In the genomic region with DNA sequence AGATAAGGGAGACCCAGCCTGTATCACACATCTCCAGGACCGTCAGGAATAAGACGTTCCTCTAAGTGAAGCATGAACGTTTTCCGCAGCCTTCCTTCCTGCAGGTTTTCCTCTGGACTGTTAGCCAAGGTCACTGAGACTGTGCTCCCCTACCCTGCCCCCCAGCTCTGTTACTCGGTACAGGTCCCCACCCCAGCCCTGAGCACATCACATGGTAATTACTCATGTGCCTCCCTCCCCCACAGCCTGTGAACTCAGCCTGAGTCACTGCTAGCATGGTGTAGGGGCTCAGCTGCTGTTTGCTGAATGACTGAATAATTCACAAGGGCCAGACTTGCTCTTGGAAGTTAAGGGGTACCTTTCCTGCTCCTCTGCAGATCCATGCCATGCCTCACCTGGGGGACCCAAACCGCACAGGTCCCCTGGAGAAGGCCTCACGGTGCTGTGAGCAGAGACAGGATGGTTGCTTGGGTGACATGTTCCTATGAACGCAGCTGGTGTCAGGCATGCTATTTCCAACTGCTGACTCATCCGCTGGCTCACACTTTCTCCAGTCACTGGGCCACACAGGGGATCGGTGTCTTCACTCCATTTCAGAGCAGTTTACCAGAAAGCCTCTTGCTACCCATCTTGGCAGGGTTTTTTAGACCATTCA, we compare ENCODE assay signal across 1 cellular context.
TF ChIP-seq lines count a peak whose summit lies in the region.

No MANE protein-coding gene starts in this region.

TF ChIP-seq in K562, 482 proteins besides CTCF, POLR2A, EP300 and RAD21 (continued from another document and continues in another):
- peak; percentile 92 for TF ChIP-seq JUND (IDR thresholded peaks at IDR 0.05; ENCODE audit: borderline replicate concordance, low read depth, low read length)
- TF ChIP-seq JUND (tag; IDR thresholded peaks at IDR 0.05; ENCODE audit: borderline replicate concordance, low read depth, low read length): peak; percentile 96; the same call in 2 of the 3 replicates
- TF ChIP-seq MCM5 (IDR thresholded peaks at IDR 0.05; ENCODE audit: low read depth): no peak
- TF ChIP-seq NEUROD1 (IDR thresholded peaks at IDR 0.05; ENCODE audit: borderline replicate concordance, low read depth, low read length, partially characterized antibody): peak; percentile 82
- TF ChIP-seq ZSCAN32 (CRISPR knock-in tag; IDR thresholded peaks at IDR 0.05): no peak
- no peak for TF ChIP-seq CHD4 (IDR thresholded peaks at IDR 0.05; ENCODE audit: insufficient read depth, insufficient replicate concordance, low read depth, low read length, poor library complexity, severe bottlenecking)
- TF ChIP-seq, protein P1, sequence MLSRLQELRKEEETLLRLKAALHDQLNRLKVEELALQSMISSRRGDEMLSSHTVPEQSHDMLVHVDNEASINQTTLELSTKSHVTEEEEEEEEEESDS (CRISPR knock-in tag; IDR thresholded peaks at IDR 0.05): no peak
- TF ChIP-seq, protein P2, sequence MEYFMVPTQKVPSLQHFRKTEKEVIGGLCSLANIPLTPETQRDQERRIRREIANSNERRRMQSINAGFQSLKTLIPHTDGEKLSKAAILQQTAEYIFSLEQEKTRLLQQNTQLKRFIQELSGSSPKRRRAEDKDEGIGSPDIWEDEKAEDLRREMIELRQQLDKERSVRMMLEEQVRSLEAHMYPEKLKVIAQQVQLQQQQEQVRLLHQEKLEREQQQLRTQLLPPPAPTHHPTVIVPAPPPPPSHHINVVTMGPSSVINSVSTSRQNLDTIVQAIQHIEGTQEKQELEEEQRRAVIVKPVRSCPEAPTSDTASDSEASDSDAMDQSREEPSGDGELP (CRISPR knock-in tag; IDR thresholded peaks at IDR 0.05; ENCODE audit: borderline replicate concordance): peak; percentile 97
- TF ChIP-seq, protein P3, sequence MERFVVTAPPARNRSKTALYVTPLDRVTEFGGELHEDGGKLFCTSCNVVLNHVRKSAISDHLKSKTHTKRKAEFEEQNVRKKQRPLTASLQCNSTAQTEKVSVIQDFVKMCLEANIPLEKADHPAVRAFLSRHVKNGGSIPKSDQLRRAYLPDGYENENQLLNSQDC (CRISPR knock-in tag; IDR thresholded peaks at IDR 0.05): no peak
- TF ChIP-seq TOE1 (IDR thresholded peaks at IDR 0.05; ENCODE audit: borderline replicate concordance): peak; percentile 91
- no peak for TF ChIP-seq TOE1 (CRISPR knock-in tag; IDR thresholded peaks at IDR 0.05; ENCODE audit: borderline replicate concordance, low read depth)
- TF ChIP-seq ZC3H8 (IDR thresholded peaks at IDR 0.05): no peak
- TF ChIP-seq PTTG1 (tag; IDR thresholded peaks at IDR 0.05; ENCODE audit: low read depth): no peak
- peak; percentile 78 for TF ChIP-seq NCOA1 (IDR thresholded peaks at IDR 0.05; ENCODE audit: low read depth)
- TF ChIP-seq ZNF79 (CRISPR knock-in tag; IDR thresholded peaks at IDR 0.05; ENCODE audit: low read depth): no peak
- TF ChIP-seq, protein P4, sequence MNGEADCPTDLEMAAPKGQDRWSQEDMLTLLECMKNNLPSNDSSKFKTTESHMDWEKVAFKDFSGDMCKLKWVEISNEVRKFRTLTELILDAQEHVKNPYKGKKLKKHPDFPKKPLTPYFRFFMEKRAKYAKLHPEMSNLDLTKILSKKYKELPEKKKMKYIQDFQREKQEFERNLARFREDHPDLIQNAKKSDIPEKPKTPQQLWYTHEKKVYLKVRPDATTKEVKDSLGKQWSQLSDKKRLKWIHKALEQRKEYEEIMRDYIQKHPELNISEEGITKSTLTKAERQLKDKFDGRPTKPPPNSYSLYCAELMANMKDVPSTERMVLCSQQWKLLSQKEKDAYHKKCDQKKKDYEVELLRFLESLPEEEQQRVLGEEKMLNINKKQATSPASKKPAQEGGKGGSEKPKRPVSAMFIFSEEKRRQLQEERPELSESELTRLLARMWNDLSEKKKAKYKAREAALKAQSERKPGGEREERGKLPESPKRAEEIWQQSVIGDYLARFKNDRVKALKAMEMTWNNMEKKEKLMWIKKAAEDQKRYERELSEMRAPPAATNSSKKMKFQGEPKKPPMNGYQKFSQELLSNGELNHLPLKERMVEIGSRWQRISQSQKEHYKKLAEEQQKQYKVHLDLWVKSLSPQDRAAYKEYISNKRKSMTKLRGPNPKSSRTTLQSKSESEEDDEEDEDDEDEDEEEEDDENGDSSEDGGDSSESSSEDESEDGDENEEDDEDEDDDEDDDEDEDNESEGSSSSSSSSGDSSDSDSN (IDR thresholded peaks at IDR 0.05; ENCODE audit: borderline replicate concordance in 1 of 2, low read depth in 2 of 2, low read length in 2 of 2): 0 out of 4 replicates have a peak, but pooled peaks of 1 of the 2 experiments have one; percentile 41
- peak; percentile 95 for TF ChIP-seq MAFG (tag; conservative IDR thresholded peaks at IDR 0.05)
- TF ChIP-seq, protein P5, sequence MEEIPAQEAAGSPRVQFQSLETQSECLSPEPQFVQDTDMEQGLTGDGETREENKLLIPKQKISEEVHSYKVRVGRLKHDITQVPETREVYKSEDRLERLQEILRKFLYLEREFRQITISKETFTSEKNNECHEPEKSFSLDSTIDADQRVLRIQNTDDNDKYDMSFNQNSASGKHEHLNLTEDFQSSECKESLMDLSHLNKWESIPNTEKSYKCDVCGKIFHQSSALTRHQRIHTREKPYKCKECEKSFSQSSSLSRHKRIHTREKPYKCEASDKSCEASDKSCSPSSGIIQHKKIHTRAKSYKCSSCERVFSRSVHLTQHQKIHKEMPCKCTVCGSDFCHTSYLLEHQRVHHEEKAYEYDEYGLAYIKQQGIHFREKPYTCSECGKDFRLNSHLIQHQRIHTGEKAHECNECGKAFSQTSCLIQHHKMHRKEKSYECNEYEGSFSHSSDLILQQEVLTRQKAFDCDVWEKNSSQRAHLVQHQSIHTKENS (CRISPR knock-in tag; IDR thresholded peaks at IDR 0.05): no peak
- no peak for TF ChIP-seq FOXM1 (IDR thresholded peaks at IDR 0.05; ENCODE audit: low read depth)
- TF ChIP-seq FOXM1 (CRISPR knock-in tag; IDR thresholded peaks at IDR 0.05; ENCODE audit: low read depth): no peak
- TF ChIP-seq, protein P6, sequence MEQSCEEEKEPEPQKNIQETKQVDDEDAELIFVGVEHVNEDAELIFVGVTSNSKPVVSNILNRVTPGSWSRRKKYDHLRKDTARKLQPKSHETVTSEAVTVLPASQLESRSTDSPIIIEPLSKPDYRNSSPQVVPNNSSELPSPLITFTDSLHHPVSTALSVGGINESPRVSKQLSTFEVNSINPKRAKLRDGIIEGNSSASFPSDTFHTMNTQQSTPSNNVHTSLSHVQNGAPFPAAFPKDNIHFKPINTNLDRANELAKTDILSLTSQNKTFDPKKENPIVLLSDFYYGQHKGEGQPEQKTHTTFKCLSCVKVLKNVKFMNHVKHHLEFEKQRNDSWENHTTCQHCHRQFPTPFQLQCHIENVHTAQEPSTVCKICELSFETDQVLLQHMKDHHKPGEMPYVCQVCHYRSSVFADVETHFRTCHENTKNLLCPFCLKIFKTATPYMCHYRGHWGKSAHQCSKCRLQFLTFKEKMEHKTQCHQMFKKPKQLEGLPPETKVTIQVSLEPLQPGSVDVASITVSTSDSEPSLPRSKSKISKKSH (CRISPR knock-in tag; IDR thresholded peaks at IDR 0.05): no peak
- TF ChIP-seq ZC3H11A (IDR thresholded peaks at IDR 0.05; ENCODE audit: low read depth, low read length): no peak
- TF ChIP-seq ZNF583 (CRISPR knock-in tag; IDR thresholded peaks at IDR 0.05): 0 out of 2 replicates have a peak, but pooled peaks have one; percentile 19
- peak; percentile 43; the same call in 1 of the 2 replicates for TF ChIP-seq CEBPG (CRISPR knock-in tag; IDR thresholded peaks at IDR 0.05)
- no peak for TF ChIP-seq CEBPG (tag; conservative IDR thresholded peaks at IDR 0.05 in 1 of 2, IDR thresholded peaks at IDR 0.05 in 1 of 2)
- TF ChIP-seq, protein P7, sequence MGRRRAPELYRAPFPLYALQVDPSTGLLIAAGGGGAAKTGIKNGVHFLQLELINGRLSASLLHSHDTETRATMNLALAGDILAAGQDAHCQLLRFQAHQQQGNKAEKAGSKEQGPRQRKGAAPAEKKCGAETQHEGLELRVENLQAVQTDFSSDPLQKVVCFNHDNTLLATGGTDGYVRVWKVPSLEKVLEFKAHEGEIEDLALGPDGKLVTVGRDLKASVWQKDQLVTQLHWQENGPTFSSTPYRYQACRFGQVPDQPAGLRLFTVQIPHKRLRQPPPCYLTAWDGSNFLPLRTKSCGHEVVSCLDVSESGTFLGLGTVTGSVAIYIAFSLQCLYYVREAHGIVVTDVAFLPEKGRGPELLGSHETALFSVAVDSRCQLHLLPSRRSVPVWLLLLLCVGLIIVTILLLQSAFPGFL (CRISPR knock-in tag; IDR thresholded peaks at IDR 0.05): no peak
- TF ChIP-seq BRCA1 (IDR thresholded peaks at IDR 0.05): no peak
- TF ChIP-seq BRCA1 (CRISPR knock-in tag; IDR thresholded peaks at IDR 0.05): no peak
- peak; percentile 73; the same call in 1 of the 2 replicates for TF ChIP-seq CBFB (CRISPR knock-in tag; IDR thresholded peaks at IDR 0.05)
- TF ChIP-seq ZNF785 (CRISPR knock-in tag; IDR thresholded peaks at IDR 0.05): no peak
- TF ChIP-seq SIX5 (IDR thresholded peaks at IDR 0.05; ENCODE audit: borderline replicate concordance in 1 of 2, insufficient read depth in 1 of 2, low read depth in 1 of 2, low read length in 2 of 2): no peak
- TF ChIP-seq, protein P8, sequence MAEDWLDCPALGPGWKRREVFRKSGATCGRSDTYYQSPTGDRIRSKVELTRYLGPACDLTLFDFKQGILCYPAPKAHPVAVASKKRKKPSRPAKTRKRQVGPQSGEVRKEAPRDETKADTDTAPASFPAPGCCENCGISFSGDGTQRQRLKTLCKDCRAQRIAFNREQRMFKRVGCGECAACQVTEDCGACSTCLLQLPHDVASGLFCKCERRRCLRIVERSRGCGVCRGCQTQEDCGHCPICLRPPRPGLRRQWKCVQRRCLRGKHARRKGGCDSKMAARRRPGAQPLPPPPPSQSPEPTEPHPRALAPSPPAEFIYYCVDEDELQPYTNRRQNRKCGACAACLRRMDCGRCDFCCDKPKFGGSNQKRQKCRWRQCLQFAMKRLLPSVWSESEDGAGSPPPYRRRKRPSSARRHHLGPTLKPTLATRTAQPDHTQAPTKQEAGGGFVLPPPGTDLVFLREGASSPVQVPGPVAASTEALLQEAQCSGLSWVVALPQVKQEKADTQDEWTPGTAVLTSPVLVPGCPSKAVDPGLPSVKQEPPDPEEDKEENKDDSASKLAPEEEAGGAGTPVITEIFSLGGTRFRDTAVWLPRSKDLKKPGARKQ (CRISPR knock-in tag; IDR thresholded peaks at IDR 0.05): no peak
- no peak for TF ChIP-seq SRF (CRISPR knock-in tag; IDR thresholded peaks at IDR 0.05)
- no peak for TF ChIP-seq LARP7 (IDR thresholded peaks at IDR 0.05)
- TF ChIP-seq RBFOX2 (IDR thresholded peaks at IDR 0.05; ENCODE audit: low read depth, low read length): peak; percentile 33; the same call in 1 of the 2 replicates
- no peak for TF ChIP-seq ZSCAN29 (IDR thresholded peaks at IDR 0.05)
- TF ChIP-seq DDX20 (tag; IDR thresholded peaks at IDR 0.05; ENCODE audit: low read depth): no peak; the same call in 1 of the 2 replicates
- no peak for TF ChIP-seq MED1 (CRISPR knock-in tag; IDR thresholded peaks at IDR 0.05; ENCODE audit: borderline replicate concordance)
- TF ChIP-seq ZBTB1 (CRISPR knock-in tag; IDR thresholded peaks at IDR 0.05; ENCODE audit: borderline replicate concordance, low read depth): no peak
- TF ChIP-seq XRCC5 (IDR thresholded peaks at IDR 0.05; ENCODE audit: low read depth, low read length): peak; percentile 44; the same call in 1 of the 2 replicates
- peak; percentile 85 for TF ChIP-seq L3MBTL2 (IDR thresholded peaks at IDR 0.05)
- TF ChIP-seq CHD1 (IDR thresholded peaks at IDR 0.05; ENCODE audit: low read length): no peak
- TF ChIP-seq ZNF239 (CRISPR knock-in tag; IDR thresholded peaks at IDR 0.05): no peak
- no peak for TF ChIP-seq HMG20A (CRISPR knock-in tag; conservative IDR thresholded peaks at IDR 0.05)
- TF ChIP-seq NFIC (IDR thresholded peaks at IDR 0.05): no peak
- no peak for TF ChIP-seq NFYB (IDR thresholded peaks at IDR 0.05; ENCODE audit: extremely low read depth, insufficient read length)
- no peak for TF ChIP-seq KDM2B (CRISPR knock-in tag; IDR thresholded peaks at IDR 0.05)
- TF ChIP-seq, protein P9, sequence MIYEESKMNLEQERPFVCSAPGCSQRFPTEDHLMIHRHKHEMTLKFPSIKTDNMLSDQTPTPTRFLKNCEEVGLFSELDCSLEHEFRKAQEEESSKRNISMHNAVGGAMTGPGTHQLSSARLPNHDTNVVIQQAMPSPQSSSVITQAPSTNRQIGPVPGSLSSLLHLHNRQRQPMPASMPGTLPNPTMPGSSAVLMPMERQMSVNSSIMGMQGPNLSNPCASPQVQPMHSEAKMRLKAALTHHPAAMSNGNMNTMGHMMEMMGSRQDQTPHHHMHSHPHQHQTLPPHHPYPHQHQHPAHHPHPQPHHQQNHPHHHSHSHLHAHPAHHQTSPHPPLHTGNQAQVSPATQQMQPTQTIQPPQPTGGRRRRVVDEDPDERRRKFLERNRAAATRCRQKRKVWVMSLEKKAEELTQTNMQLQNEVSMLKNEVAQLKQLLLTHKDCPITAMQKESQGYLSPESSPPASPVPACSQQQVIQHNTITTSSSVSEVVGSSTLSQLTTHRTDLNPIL (CRISPR knock-in tag; IDR thresholded peaks at IDR 0.05): no peak
- TF ChIP-seq, protein P10, sequence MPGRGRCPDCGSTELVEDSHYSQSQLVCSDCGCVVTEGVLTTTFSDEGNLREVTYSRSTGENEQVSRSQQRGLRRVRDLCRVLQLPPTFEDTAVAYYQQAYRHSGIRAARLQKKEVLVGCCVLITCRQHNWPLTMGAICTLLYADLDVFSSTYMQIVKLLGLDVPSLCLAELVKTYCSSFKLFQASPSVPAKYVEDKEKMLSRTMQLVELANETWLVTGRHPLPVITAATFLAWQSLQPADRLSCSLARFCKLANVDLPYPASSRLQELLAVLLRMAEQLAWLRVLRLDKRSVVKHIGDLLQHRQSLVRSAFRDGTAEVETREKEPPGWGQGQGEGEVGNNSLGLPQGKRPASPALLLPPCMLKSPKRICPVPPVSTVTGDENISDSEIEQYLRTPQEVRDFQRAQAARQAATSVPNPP (IDR thresholded peaks at IDR 0.05; ENCODE audit: borderline replicate concordance, insufficient read depth, insufficient read length): no peak
- no peak for TF ChIP-seq NFATC3 (IDR thresholded peaks at IDR 0.05)
- peak; percentile 67 for TF ChIP-seq CBFA2T3 (IDR thresholded peaks at IDR 0.05)
- TF ChIP-seq, protein P11, sequence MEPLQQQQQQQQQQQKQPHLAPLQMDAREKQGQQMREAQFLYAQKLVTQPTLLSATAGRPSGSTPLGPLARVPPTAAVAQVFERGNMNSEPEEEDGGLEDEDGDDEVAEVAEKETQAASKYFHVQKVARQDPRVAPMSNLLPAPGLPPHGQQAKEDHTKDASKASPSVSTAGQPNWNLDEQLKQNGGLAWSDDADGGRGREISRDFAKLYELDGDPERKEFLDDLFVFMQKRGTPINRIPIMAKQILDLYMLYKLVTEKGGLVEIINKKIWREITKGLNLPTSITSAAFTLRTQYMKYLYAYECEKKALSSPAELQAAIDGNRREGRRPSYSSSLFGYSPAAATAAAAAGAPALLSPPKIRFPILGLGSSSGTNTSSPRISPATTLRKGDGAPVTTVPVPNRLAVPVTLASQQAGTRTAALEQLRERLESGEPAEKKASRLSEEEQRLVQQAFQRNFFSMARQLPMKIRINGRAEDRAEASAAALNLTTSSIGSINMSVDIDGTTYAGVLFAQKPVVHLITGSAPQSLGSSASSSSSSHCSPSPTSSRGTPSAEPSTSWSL (CRISPR knock-in tag; IDR thresholded peaks at IDR 0.05; ENCODE audit: borderline replicate concordance): no peak
